In the genomic region with DNA sequence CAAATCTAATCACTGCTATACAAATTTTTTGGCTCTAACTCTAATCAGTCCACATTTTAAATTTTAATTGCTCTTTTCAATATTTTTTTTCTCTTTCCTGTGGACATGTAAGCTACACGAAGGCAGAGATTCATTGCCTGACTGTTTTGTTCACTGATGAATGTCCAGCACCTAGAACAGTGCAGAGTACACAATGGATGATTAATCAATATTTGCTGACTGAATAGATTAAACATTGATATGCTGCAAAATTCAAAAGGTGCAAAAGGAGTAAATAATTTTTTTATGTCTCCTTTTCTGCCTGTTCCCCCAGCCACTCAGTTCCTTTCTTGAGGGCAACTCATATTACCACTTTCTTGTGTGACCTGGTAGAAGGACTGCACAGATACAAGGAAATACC, we compare ENCODE assay signal across 17 cellular contexts. TPM values are rescaled to one million over a fixed set of nuclear protein-coding genes. Genes with fewer than 3 reads are reported as not detected.
"Had no signal": no experiment of that assay in that cellular context is flagged by ENCODE, and none has a peak within 500 bp of the region (broad histone marks: within the 10 kb centered on the region; RNA-seq: fewer than 3 reads in every experiment).

No MANE protein-coding gene starts in this region.

- H3K36me3 ChIP-seq: cardiac muscle cell, neural progenitor cell, sigmoid colon, spleen, stomach, upper lobe of right lung had no signal

- H3K27me3 ChIP-seq: cardiac muscle cell, neural progenitor cell, sigmoid colon, testis, upper lobe of right lung had no signal

- H3K9me3 ChIP-seq: sigmoid colon, stomach, testis, upper lobe of right lung had no signal

- H3K4me2 ChIP-seq: neural progenitor cell had no signal

- H3K27ac ChIP-seq: cardiac muscle cell, neural progenitor cell, sigmoid colon, testis, upper lobe of right lung had no signal

- H3K4me1 ChIP-seq: neural progenitor cell, sigmoid colon, testis, upper lobe of right lung had no signal

- DNase-seq: activated CD4-positive, alpha-beta T cell treated with anti-CD3 and anti-CD28 coated beads for 4 hours; activated CD8-positive, alpha-beta memory T cell treated with anti-CD3 and anti-CD28 coated beads, Interleukin-2, amount 50 U/mL, for 4 hours; activated CD8-positive, alpha-beta T cell treated with anti-CD3 and anti-CD28 coated beads, Interleukin-2, amount 10 ng/mL, durations not matched to agents 7 days and 5 days; activated effector memory CD4-positive, alpha-beta T cell treated with anti-CD3 and anti-CD28 coated beads, Interleukin-2, amount 50 U/mL, for 16 hours; activated T-cell treated with anti-CD3 and anti-CD28 coated beads, Interleukin-2, amount 50 U/mL, for 48 hours; islet precursor cell; sigmoid colon; spleen; stimulated activated CD4-positive, alpha-beta T cell treated with anti-CD3 and anti-CD28 coated beads, Interleukin-1b, Interleukin-23, amount 100 ng/mL, for 48 hours; stomach; testis; upper lobe of right lung had no signal

- H2AFZ ChIP-seq: neural progenitor cell had no signal

- H3K4me3 ChIP-seq: cardiac muscle cell, neural progenitor cell, sigmoid colon, spleen, stomach, testis, upper lobe of right lung had no signal

- ATAC-seq: activated CD8-positive, alpha-beta T cell treated with anti-CD3 and anti-CD28 coated beads, Interleukin-2, amount 10 ng/mL, durations not matched to agents 7 days and 5 days; left lobe of liver had no signal

- H3K9ac ChIP-seq: neural progenitor cell had no signal

RNA-seq across cellular contexts. Expression of a gene that starts 32.8 kb away (rescaled TPM):
- total RNA-seq: activated CD8-positive, alpha-beta T cell treated with anti-CD3 and anti-CD28 coated beads, Interleukin-2, amount 10 ng/mL, durations not matched to agents 7 days and 5 days; activated naive CD4-positive, alpha-beta T cell treated with anti-CD3 and anti-CD28 coated beads, Interleukin-2, amount 50 U/mL, for 72 hours; cardiac muscle cell; osteocyte had no signal
- polyA plus RNA-seq: cardiac muscle cell had no signal
